ENCODE assay signal across 27 cellular contexts in genomic region chr7:55343002-55343781, GRCh38.
"Had no signal": no experiment of that assay in that cellular context is flagged by ENCODE, and none has a peak within 500 bp of the region (broad histone marks: within the 10 kb centered on the region; RNA-seq: fewer than 3 reads in every experiment).

No MANE protein-coding gene starts in this region.

- H3K36me3 ChIP-seq: neural progenitor cell, neutrophil, ovary, right lobe of liver, sigmoid colon, stomach, thoracic aorta, thyroid gland, tibial nerve, upper lobe of left lung, vagina had no signal

- H3K4me3 ChIP-seq: neural progenitor cell, ovary, psoas muscle, right lobe of liver, sigmoid colon, stomach, thoracic aorta, thyroid gland, tibial nerve, upper lobe of left lung, vagina had no signal

- H3K4me1 ChIP-seq: neural progenitor cell, parathyroid adenoma, psoas muscle, right lobe of liver, sigmoid colon, stomach, thyroid gland, tibial nerve, upper lobe of left lung, vagina had no signal

- H3K4me2 ChIP-seq: neural progenitor cell had no signal

- H3K79me2 ChIP-seq: parathyroid adenoma had no signal

- H3K27ac ChIP-seq: neural progenitor cell, neutrophil, ovary, parathyroid adenoma, psoas muscle, right lobe of liver, sigmoid colon, stomach, thoracic aorta, thyroid gland, tibial nerve, upper lobe of left lung, vagina had no signal

- H3K27me3 ChIP-seq: neural progenitor cell, ovary, right lobe of liver, thyroid gland, upper lobe of left lung, vagina had no signal

- DNase-seq: naive thymus-derived CD4-positive, alpha-beta T cell; natural killer cell; nucleus accumbens; ovary; psoas muscle; right cardiac atrium; right lobe of liver; sigmoid colon; small intestine; stimulated activated CD4-positive, alpha-beta T cell treated with anti-CD3 and anti-CD28 coated beads, Interleukin-15, amount 100 ng/mL, for 24 hours; stimulated activated CD4-positive, alpha-beta T cell treated with anti-CD3 and anti-CD28 coated beads, Interleukin-2, amount 100 ng/mL, for 24 hours; stimulated activated CD4-positive, alpha-beta T cell treated with anti-CD3 and anti-CD28 coated beads, Interleukin-2, amount 100 ng/mL, for 48 hours; stimulated activated CD4-positive, alpha-beta T cell treated with anti-CD3 and anti-CD28 coated beads, Interleukin-4, amount 100 ng/mL, for 24 hours; stimulated activated naive B cell treated with anti-CD40 and anti-IgM and Interleukin-4, amounts not matched to agents 10 μg/mL and 1 μg/mL and 100 μg/mL, for 72 hours; stimulated activated naive CD4-positive, alpha-beta T cell treated with Interleukin-2 at 50 U/mL for 16 hours; stomach; thyroid gland; trophoblast cell had no signal

- H3K9me3 ChIP-seq: neutrophil, ovary, psoas muscle, right lobe of liver, sigmoid colon, thoracic aorta, thyroid gland, upper lobe of left lung, vagina had no signal

- FAIRE-seq: small intestine, urothelium cell line had no signal

- ATAC-seq: naive thymus-derived CD4-positive, alpha-beta T cell; natural killer cell; psoas muscle; stimulated activated effector memory CD8-positive, alpha-beta T cell treated with anti-CD3 and anti-CD28 coated beads, Interleukin-12 subunit alpha, Interleukin-12 subunit beta, amount 100 ng/mL, for 72 hours; stimulated activated naive B cell treated with anti-CD40 and anti-IgM and Interleukin-4, amounts not matched to agents 10 μg/mL and 1 μg/mL and 100 μg/mL, for 72 hours had no signal

- H3K9ac ChIP-seq: neural progenitor cell, parathyroid adenoma had no signal

- H2AFZ ChIP-seq: neural progenitor cell, parathyroid adenoma had no signal
